ENCODE assay signal across 24 cellular contexts in the genomic region with DNA sequence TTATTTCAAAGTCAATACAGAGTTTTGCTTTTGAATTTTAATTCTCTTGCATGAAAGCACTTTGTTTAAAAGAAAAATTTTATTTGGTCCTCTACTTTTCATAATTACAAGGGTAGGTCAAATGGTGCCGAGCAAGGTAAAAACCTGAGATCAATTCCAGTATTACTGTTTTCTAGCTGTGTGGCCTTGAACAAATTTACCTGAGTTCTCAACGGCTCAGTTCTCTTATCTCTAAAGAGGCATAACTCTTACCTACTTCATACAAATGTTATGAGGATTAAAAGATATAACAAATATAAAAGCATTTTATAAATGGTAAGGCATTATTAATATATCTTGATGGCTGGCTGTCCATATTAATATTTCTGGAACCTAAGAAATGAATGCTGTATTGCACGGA.
"Had no signal": no experiment of that assay in that cellular context is flagged by ENCODE, and none has a peak within 500 bp of the region (broad histone marks: within the 10 kb centered on the region; RNA-seq: fewer than 3 reads in every experiment).

No MANE protein-coding gene starts in this region.

- DNase-seq: Kasumi-1, MM.1S, NCI-H1092 treated with DMSO at 0.1 percent for 48 hours, NCI-H1436, NCI-H187, NCI-H2029, NCI-H2081 treated with DMSO at 0.1 percent for 48 hours, NCI-H2171, NCI-H226, NCI-H446, NCI-H510A, NCI-H524 treated with DMSO at 0.1 percent for 48 hours, NCI-H69, NCI-H774, Right ventricle myocardium superior, RPMI8226, SIG-M5 had no signal

- H3K4me2 ChIP-seq: KMS-11 had no signal

- H3K27ac ChIP-seq: HL-60, KMS-11, SJSA1, SK-N-MC had no signal

- H3K9me3 Mint-ChIP-seq: IgD-negative memory B cell had no signal

- FAIRE-seq: HTR-8/SVneo, K562 had no signal

- H3K27me3 Mint-ChIP-seq: IgD-negative memory B cell had no signal

- H3K4me3 ChIP-seq: K562, SJSA1, SK-N-MC had no signal

- H3K4me1 ChIP-seq: SJSA1 had no signal

- H3K9ac ChIP-seq: KMS-11 had no signal

- H3K27me3 ChIP-seq: SJSA1 had no signal

- H3K9me3 ChIP-seq: SJSA1 had no signal

- ATAC-seq: K562 had no signal

- H3K4me3 Mint-ChIP-seq: IgD-negative memory B cell had no signal
